Comparison of ENCODE assay signal across 8 cellular contexts in genomic region chr7:1533569-1534329, GRCh38. TPM values are rescaled to one million over a fixed set of nuclear protein-coding genes. Genes with fewer than 3 reads are reported as not detected.
DNase-seq lines count a peak whose midpoint lies in the region; ATAC-seq and TF ChIP-seq lines count a peak whose summit lies in the region.

No MANE protein-coding gene starts in this region.

- peak; percentile 86 for DNase-seq in GM03348 (ENCODE audit: low spot score)
- no peak for DNase-seq in LNCaP clone FGC (ENCODE audit: low read depth)
- DNase-seq in immature natural killer cell, result no peak
- DNase-seq in stimulated activated naive B cell treated with anti-CD40 and anti-IgM and Interleukin-4, amounts not matched to agents 10 μg/mL and 1 μg/mL and 100 μg/mL, for 72 hours, result peak; percentile 35
- no peak for DNase-seq in OCI-M1 (lab: John Stamatoyannopoulos, UW)

- H3K27ac Mint-ChIP-seq in immature natural killer cell, result peak overlapping the region; percentile 95 to 97 (median 96)
- H3K27ac Mint-ChIP-seq in stimulated activated naive B cell treated with anti-CD40 and anti-IgM and Interleukin-4, amounts not matched to agents 10 μg/mL and 1 μg/mL and 100 μg/mL, for 72 hours, result peak overlapping the region; percentile 93

- peaks cover 17 to 30% (median 18%) of the 10 kb centered on the region in 3 donors for H3K27me3 Mint-ChIP-seq in immature natural killer cell (ENCODE audit: low read depth in 3 of 3)
- no peaks in the 10 kb centered on the region for H3K27me3 Mint-ChIP-seq in stimulated activated naive B cell treated with anti-CD40 and anti-IgM and Interleukin-4, amounts not matched to agents 10 μg/mL and 1 μg/mL and 100 μg/mL, for 72 hours

- no peak for TF ChIP-seq CTCF in LNCaP clone FGC (IDR thresholded peaks at IDR 0.05; ENCODE audit: control insufficient read depth, extremely low read depth, insufficient read depth)

- H3K4me1 Mint-ChIP-seq in immature natural killer cell, result peaks cover 30 to 39% of the 10 kb centered on the region in 2 donors
- peaks cover 22 to 41% of the 10 kb centered on the region in 2 donors for H3K4me1 Mint-ChIP-seq in stimulated activated naive B cell treated with anti-CD40 and anti-IgM and Interleukin-4, amounts not matched to agents 10 μg/mL and 1 μg/mL and 100 μg/mL, for 72 hours

- H3K36me3 Mint-ChIP-seq in immature natural killer cell, result no peaks in the 10 kb centered on the region
- H3K36me3 Mint-ChIP-seq in stimulated activated naive B cell treated with anti-CD40 and anti-IgM and Interleukin-4, amounts not matched to agents 10 μg/mL and 1 μg/mL and 100 μg/mL, for 72 hours, result peaks cover 6 to 20% of the 10 kb centered on the region in 2 donors

- H3K27ac ChIP-seq in adipose tissue (ENCODE audit: low read depth, low read length), result peak overlapping the region; percentile 93

- peak overlapping the region; percentile 76 for H3K4me3 ChIP-seq in LNCaP clone FGC (ENCODE audit: low read depth, low read length)

- peak; percentile 44 to 58 for ATAC-seq in stimulated activated naive B cell treated with anti-CD40 and anti-IgM and Interleukin-4, amounts not matched to agents 10 μg/mL and 1 μg/mL and 100 μg/mL, for 72 hours (replicated peaks)
- no peak for ATAC-seq in GM18861 (IDR thresholded peaks at IDR 0.05; ENCODE audit: unreplicated experiment)
- ATAC-seq in HG03439 (IDR thresholded peaks at IDR 0.05; ENCODE audit: unreplicated experiment), result no peak

- no peaks in the 10 kb centered on the region for H3K9me3 Mint-ChIP-seq in immature natural killer cell
- H3K9me3 Mint-ChIP-seq in stimulated activated naive B cell treated with anti-CD40 and anti-IgM and Interleukin-4, amounts not matched to agents 10 μg/mL and 1 μg/mL and 100 μg/mL, for 72 hours, result no peaks in the 10 kb centered on the region

- 66 to 68% (median 67%) methylated on average over 24 of the region's 24 CpGs for WGBS in adipose tissue, 3 donors

- H3K4me3 Mint-ChIP-seq in immature natural killer cell, result peak overlapping the region in 4 of 5 donors; percentile 48 to 92 (median 90)
- peak overlapping the region; percentile 87 to 89 for H3K4me3 Mint-ChIP-seq in stimulated activated naive B cell treated with anti-CD40 and anti-IgM and Interleukin-4, amounts not matched to agents 10 μg/mL and 1 μg/mL and 100 μg/mL, for 72 hours

RNA-seq across cellular contexts. Expression of gene MAFK, which starts 3.2 kb away (rescaled TPM):
- polyA plus RNA-seq in adipose tissue (10 to 100 TPM; 23.9 to 64.1 (median 45.5) TPM), immature natural killer cell (under 1 TPM; 0.06 to 0.86 (median 0.76) TPM)

RNA-seq across cellular contexts. Expression of gene TMEM184A, which starts 22.3 kb away (rescaled TPM):
- polyA plus RNA-seq in adipose tissue (10 to 100 TPM in 1 of 3 donors, under 1 TPM in 2; 0.34 to 16.8 (median 0.91) TPM), immature natural killer cell (not detected)

RNA-seq across cellular contexts. Expression of gene INTS1, which starts 29.6 kb away (rescaled TPM):
- polyA plus RNA-seq in adipose tissue (10 to 100 TPM; 44.8 to 54.7 (median 49.1) TPM), immature natural killer cell (10 to 100 TPM in 2 of 3 donors, 1 to 10 TPM in 1; 5.2 to 33.6 (median 11.0) TPM)

RNA-seq across cellular contexts. Expression of gene PSMG3, which starts 36.1 kb away (rescaled TPM):
- polyA plus RNA-seq in adipose tissue (10 to 100 TPM; 21.3 to 41.8 (median 34.7) TPM), immature natural killer cell (10 to 100 TPM; 56.3 to 71.0 (median 61.9) TPM)

Comparison
In these comparisons a context has a peak if more than half of its experiments do, and no peak if none do; other contexts are left out.
1. DNase-seq: peak in GM03348 (single experiment) and stimulated activated naive B cell treated with anti-CD40 and anti-IgM and Interleukin-4, amounts not matched to agents 10 μg/mL and 1 μg/mL and 100 μg/mL, for 72 hours (single experiment); none in LNCaP clone FGC (single experiment), immature natural killer cell (0 of 3) and OCI-M1 (single experiment).
2. ATAC-seq: peak in stimulated activated naive B cell treated with anti-CD40 and anti-IgM and Interleukin-4, amounts not matched to agents 10 μg/mL and 1 μg/mL and 100 μg/mL, for 72 hours (2 of 2); none in GM18861 (single experiment) and HG03439 (single experiment).
3. RNA of gene MAFK, which starts 3.2 kb away (polyA plus RNA-seq): 23.9 to 64.1 TPM in adipose tissue; 0.06 to 0.86 TPM in immature natural killer cell; every median in the first group is over 10 times any median in the second.